8 cellular contexts compared by ENCODE assay signal in genomic region chr2:54471221-54471711, GRCh38. TPM values are rescaled to one million over a fixed set of nuclear protein-coding genes. Genes with fewer than 3 reads are reported as not detected.
DNase-seq lines count a peak whose midpoint lies in the region; ATAC-seq and TF ChIP-seq lines count a peak whose summit lies in the region.

No MANE protein-coding gene starts in this region.

- POLR2A ChIA-PET in A673 (lab: Charles Lee; ENCODE audit: low non-redundant PET), result no interaction called here

- DNase-seq in A673 (ENCODE audit: low spot score) (peak; percentile 90), astrocyte of the hippocampus (ENCODE audit: low read depth, low spot score) (peak; percentile 70), T1000 (lab: John Stamatoyannopoulos, UW) (no peak), iPS-NIHi7 (ENCODE audit: extremely low spot score) (no peak), activated gamma-delta T cell treated with Interleukin-2 at 50 U/mL for 16 hours (no peak)

- peak overlapping the region; percentile 64 for H3K27ac ChIP-seq in A673 (ENCODE audit: low read depth, low read length, poor library complexity, severe bottlenecking)
- H3K27ac ChIP-seq in muscle layer of duodenum (ENCODE audit: low read length), result peak overlapping the region; percentile 8

- H3K4me3 ChIP-seq in A673 (ENCODE audit: low read depth, low read length, poor library complexity, severe bottlenecking) (no peak overlapping the region), muscle layer of duodenum (ENCODE audit: low read depth in 1 of 2, low read length in 2 of 2) (no peak overlapping the region)

- TF ChIP-seq CTCF in A673 (conservative IDR thresholded peaks at IDR 0.05; ENCODE audit: low read depth, low read length), result no peak

- no peaks in the 10 kb centered on the region for H3K9me3 ChIP-seq in A673 (ENCODE audit: low read depth, low read length, poor library complexity, severe bottlenecking)
- H3K9me3 ChIP-seq in muscle layer of duodenum (ENCODE audit: control insufficient read depth in 1 of 2, low read length in 2 of 2), result no peaks in the 10 kb centered on the region

- ATAC-seq in GM19372 (IDR thresholded peaks at IDR 0.05; ENCODE audit: low read depth, unreplicated experiment), result peak; percentile 74
- peak; percentile 60 for ATAC-seq in HG03558 (IDR thresholded peaks at IDR 0.05; ENCODE audit: extremely low read depth, unreplicated experiment)

- H3K27me3 ChIP-seq in A673 (replicated peaks; ENCODE audit: insufficient read depth, low read depth, low read length, poor library complexity) (no peaks in the 10 kb centered on the region), muscle layer of duodenum (ENCODE audit: low read depth, low read length) (no peaks in the 10 kb centered on the region)

- no peaks in the 10 kb centered on the region for H3K36me3 ChIP-seq in A673 (ENCODE audit: insufficient read depth, low read length, poor library complexity, severe bottlenecking)
- H3K36me3 ChIP-seq in muscle layer of duodenum (ENCODE audit: control insufficient read depth in 1 of 2, insufficient read depth in 2 of 2, low read length in 2 of 2), result no peaks in the 10 kb centered on the region

- no TSS peak for BruUV-seq in A673 (replicated peaks; lab: Mats Ljungman, UMichigan)

- intact Hi-C loops in A673 (cut with micrococcal nuclease; ENCODE audit: unreplicated experiment), result no loop called here

- H3K4me1 ChIP-seq in A673 (ENCODE audit: insufficient read depth, low read length, poor library complexity, severe bottlenecking), result peaks cover 54% of the 10 kb centered on the region
- peaks cover 6 to 57% of the 10 kb centered on the region in 2 donors for H3K4me1 ChIP-seq in muscle layer of duodenum (ENCODE audit: control insufficient read depth in 1 of 2, insufficient read depth in 2 of 2, low read length in 2 of 2)

- CTCF ChIA-PET in A673 (lab: Charles Lee), result interaction anchor here (0.7 kb wide), 1 partner anchor 148 kb away, joined by 3 read pairs; no protein-coding TSS in a partner anchor

RNA-seq across cellular contexts. Expression of gene SPTBN1, which starts 15.1 kb away (rescaled TPM):
- 145 and 146 TPM in 2 replicates for total RNA-seq in A673 (2021)

Comparison
In these comparisons a context has a peak if more than half of its experiments do, and no peak if none do; other contexts are left out.
1. DNase-seq: peak in A673 (single experiment) and astrocyte of the hippocampus (single experiment); none in T1000 (single experiment), iPS-NIHi7 (single experiment) and activated gamma-delta T cell treated with Interleukin-2 at 50 U/mL for 16 hours (single experiment).